Comparison of ENCODE assay signal across 35 cellular contexts in the genomic region with DNA sequence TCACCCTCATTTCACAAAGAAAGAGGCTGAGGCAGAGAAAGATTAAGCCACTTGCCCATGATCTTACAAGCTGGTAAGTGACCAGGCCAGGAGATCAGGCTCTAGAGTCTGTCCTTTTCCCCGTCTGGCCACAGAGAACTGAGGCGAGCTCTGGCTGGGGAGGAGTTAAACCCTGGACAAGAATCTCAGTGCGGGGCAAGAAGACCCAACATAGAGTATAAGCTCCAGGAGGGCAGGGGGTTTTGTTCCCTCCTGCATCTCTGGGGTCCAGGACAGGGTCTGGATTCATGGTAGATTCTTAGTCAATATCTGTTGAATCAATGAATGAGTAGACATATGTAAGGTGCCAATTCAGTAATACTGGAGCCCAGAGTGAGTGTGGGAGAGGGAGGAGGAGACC. TPM values are rescaled to one million over a fixed set of nuclear protein-coding genes. Genes with fewer than 3 reads are reported as not detected.
"Had no signal": no experiment of that assay in that cellular context is flagged by ENCODE, and none has a peak within 500 bp of the region (broad histone marks: within the 10 kb centered on the region; RNA-seq: fewer than 3 reads in every experiment).

No MANE protein-coding gene starts in this region.

- ATAC-seq: activated CD8-positive, alpha-beta memory T cell treated with anti-CD3 and anti-CD28 coated beads, Interleukin-2, amount 10 ng/mL, durations not matched to agents 7 days and 5 days; activated naive CD4-positive, alpha-beta T cell treated with anti-CD3 and anti-CD28 coated beads, Interleukin-2, amount 50 U/mL, for 72 hours; body of pancreas; Panc1 had no signal

- H3K27me3 ChIP-seq: adrenal gland, body of pancreas, breast epithelium, SJCRH30 had no signal

- H3K4me1 ChIP-seq: adrenal gland, body of pancreas had no signal

- H3K4me3 ChIP-seq: adrenal gland, body of pancreas, breast epithelium, SJCRH30, SK-N-MC had no signal

- H3K27ac ChIP-seq: adrenal gland, body of pancreas, breast epithelium, SJCRH30, SK-N-MC, VCaP had no signal

- H3K9me3 ChIP-seq: adrenal gland, body of pancreas, breast epithelium, SJCRH30 had no signal

- H3K36me3 ChIP-seq: adrenal gland, breast epithelium, SJCRH30 had no signal

- DNase-seq: activated CD4-positive, alpha-beta memory T cell treated with anti-CD3 and anti-CD28 coated beads, Interleukin-2, amount 10 ng/mL, durations not matched to agents 7 days and 5 days; activated CD4-positive, alpha-beta T cell treated with anti-CD3 and anti-CD28 coated beads for 1 hour; activated CD4-positive, alpha-beta T cell treated with anti-CD3 and anti-CD28 coated beads for 48 hours; activated CD4-positive, CD25-positive, alpha-beta regulatory T cell; activated CD8-positive, alpha-beta memory T cell treated with anti-CD3 and anti-CD28 coated beads for 24 hours; activated CD8-positive, alpha-beta memory T cell treated with anti-CD3 and anti-CD28 coated beads, Interleukin-2, amount 10 ng/mL, durations not matched to agents 7 days and 5 days; activated CD8-positive, alpha-beta memory T cell treated with anti-CD3 and anti-CD28 coated beads, Interleukin-2, amount 50 U/mL, for 48 hours; activated gamma-delta T cell treated with Interleukin-2 at 50 U/mL for 16 hours; activated naive CD4-positive, alpha-beta T cell treated with anti-CD3 and anti-CD28 coated beads for 36 hours; activated T-cell treated with anti-CD3 and anti-CD28 coated beads, Interleukin-2, amount 50 U/mL, for 48 hours; body of pancreas; Kasumi-1; KG1; MM.1S; MV-4-11; NCI-H1092; NCI-H1436 treated with DMSO at 0.1 percent for 48 hours; NCI-H1694 treated with DMSO at 0.1 percent for 48 hours; NCI-H2029; NCI-H345; NCI-H524 treated with DMSO at 0.1 percent for 48 hours; SHP77; SJCRH30; T-helper 9 cell had no signal

RNA-seq across cellular contexts. Expression of a gene that starts 14.7 kb away (rescaled TPM):
- total RNA-seq: activated CD4-positive, alpha-beta memory T cell treated with anti-CD3 and anti-CD28 coated beads, Interleukin-2, amount 10 ng/mL, durations not matched to agents 7 days and 5 days; activated CD8-positive, alpha-beta memory T cell treated with anti-CD3 and anti-CD28 coated beads, Interleukin-2, amount 10 ng/mL, durations not matched to agents 7 days and 5 days; activated naive CD4-positive, alpha-beta T cell treated with anti-CD3 and anti-CD28 coated beads for 36 hours; activated naive CD4-positive, alpha-beta T cell treated with anti-CD3 and anti-CD28 coated beads, Interleukin-2, amount 50 U/mL, for 72 hours; adrenal gland; astrocyte; body of pancreas; breast epithelium; cardiac septum; NCI-H460; RPMI7951; SJCRH30; T-helper 1 cell treated with Interleukin-12 subunit alpha and Interleukin-12 subunit beta and Interleukin-4 antibody, amounts not matched to agents 30 ng/mL and 1 ng/mL, for 36 hours had no signal
- polyA plus RNA-seq: adrenal gland had no signal

RNA-seq across cellular contexts. Expression of a gene that starts 34.1 kb away (rescaled TPM):
- total RNA-seq: activated CD8-positive, alpha-beta memory T cell treated with anti-CD3 and anti-CD28 coated beads, Interleukin-2, amount 10 ng/mL, durations not matched to agents 7 days and 5 days; SJCRH30; T-helper 1 cell treated with Interleukin-12 subunit alpha and Interleukin-12 subunit beta and Interleukin-4 antibody, amounts not matched to agents 30 ng/mL and 1 ng/mL, for 36 hours had no signal
